In genomic region chr21:24200052-24200451, GRCh38 we compare ENCODE assay signal across 19 cellular contexts.
A peak's percentile ranks its signal among the peaks of the same experiment; 100 is the strongest.
DNase-seq lines count a peak whose midpoint lies in the region; ATAC-seq, FAIRE-seq and TF ChIP-seq lines count a peak whose summit lies in the region.
"Had no signal": no experiment of that assay in that cellular context is flagged by ENCODE, and none has a peak within 500 bp of the region (broad histone marks: within the 10 kb centered on the region; RNA-seq: fewer than 3 reads in every experiment).

No MANE protein-coding gene starts in this region.

- no peak overlapping the region for H2AFZ ChIP-seq in GM12878 (ENCODE audit: control insufficient read depth, low read depth, low read length)
- H2AFZ ChIP-seq: neural progenitor cell had no signal

- no peaks in the 10 kb centered on the region for H4K20me1 ChIP-seq in GM12878 (ENCODE audit: control insufficient read depth, insufficient read depth)

- WGBS in GM12878 (ENCODE audit: insufficient coverage, insufficient replicate concordance, low lambda C conversion rate, missing lambda C conversion rate) = 8% methylated on average over 2 of the region's 2 CpGs

- intact Hi-C loops in GM12878 (cut with micrococcal nuclease; ENCODE audit: unreplicated experiment) = no loop called here

- SMC1A ChIA-PET in GM12878 (lab: Charles Lee; ENCODE audit: uncharacterized antibody, unreplicated experiment) = interaction anchor here (1.0 kb wide), 1 partner anchor 17 kb away, joined by 3 read pairs; no protein-coding TSS in a partner anchor

- no peak for TF ChIP-seq RAD21 in GM12878 (IDR thresholded peaks at IDR 0.05; ENCODE audit: insufficient read depth, low read depth, low read length)

- H3K79me2 ChIP-seq in GM12878 (ENCODE audit: control insufficient read depth, insufficient read depth, low read length) = no peaks in the 10 kb centered on the region

- no peaks in the 10 kb centered on the region for H3K36me3 ChIP-seq in GM12878 (ENCODE audit: control insufficient read depth in 2 of 2, insufficient read depth in 2 of 2, low read length in 1 of 2)
- H3K36me3 ChIP-seq: left ventricle myocardium inferior, neural progenitor cell had no signal

- TF ChIP-seq EP300 in GM12878 (IDR thresholded peaks at IDR 0.05; ENCODE audit: borderline replicate concordance in 1 of 2, control insufficient read depth in 1 of 2, low read depth in 2 of 2, low read length in 2 of 2) = no peak

- H3K9me3 ChIP-seq in GM12878 (replicated peaks; ENCODE audit: control insufficient read depth, insufficient read depth, low read length) = no peaks in the 10 kb centered on the region

- no peak overlapping the region for H3K4me2 ChIP-seq in GM12878 (ENCODE audit: control insufficient read depth, insufficient read depth)
- H3K4me2 ChIP-seq: neural progenitor cell had no signal

- no peaks in the 10 kb centered on the region for H3K27me3 ChIP-seq in GM12878 (replicated peaks in 1 of 2; ENCODE audit: control insufficient read depth in 2 of 2, insufficient read depth in 2 of 2, low read length in 1 of 2)
- H3K27me3 ChIP-seq: neural progenitor cell had no signal

- no peak overlapping the region for H3K9ac ChIP-seq in GM12878 (ENCODE audit: control insufficient read depth, insufficient read depth, low read length)
- H3K9ac ChIP-seq: neural progenitor cell had no signal

- POLR2A ChIA-PET in GM12878 (lab: Charles Lee) = no interaction called here

- FAIRE-seq in GM19239 (lab: Jason Lieb, UNC) (peak; percentile 4), GM12878 (lab: Jason Lieb, UNC) (no peak)

- RAD21 ChIA-PET in GM12878 (lab: Charles Lee; ENCODE audit: unreplicated experiment) = no interaction called here

- TF ChIP-seq POLR2A in GM12878 (IDR thresholded peaks at IDR 0.05; ENCODE audit: low read depth, low read length) = no peak

- no peak overlapping the region for H3K27ac ChIP-seq in GM12878 (ENCODE audit: control insufficient read depth, insufficient read depth)
- H3K27ac ChIP-seq: left ventricle myocardium inferior, neural progenitor cell had no signal

- no peak for DNase-seq in GM19239 (ENCODE audit: insufficient read length, low spot score)
- DNase-seq in GM12878 (ENCODE audit: low read depth, low spot score) = peak; percentile 4
- DNase-seq in activated CD4-positive, CD25-positive, alpha-beta regulatory T cell treated with anti-CD3 and anti-CD28 coated beads, Interleukin-2, amount 50 U/mL, for 72 hours = no peak
- DNase-seq in activated naive CD4-positive, alpha-beta T cell (lab: John Stamatoyannopoulos, UW) = no peak
- DNase-seq: activated CD4-positive, alpha-beta T cell treated with anti-CD3 and anti-CD28 coated beads, Interleukin-2, amount 50 U/mL, for 1 hour; aorta; CD8-positive, alpha-beta memory T cell; cerebellar nuclear complex; DMS79 treated with DMSO at 0.1 percent for 48 hours; effector memory CD4-positive, alpha-beta T cell; glutamatergic neuron; left ventricle myocardium inferior; NCI-H1930; stimulated activated CD4-positive, alpha-beta T cell treated with anti-CD3 and anti-CD28 coated beads, Interleukin-4, amount 100 ng/mL, for 4 hours had no signal

- no peaks in the 10 kb centered on the region for H3K4me1 ChIP-seq in GM12878 (ENCODE audit: control insufficient read depth, insufficient read depth, low read length)
- H3K4me1 ChIP-seq: left ventricle myocardium inferior, neural progenitor cell had no signal

- CTCF ChIA-PET in GM12878 (lab: Yijun Ruan, JAX) = no interaction called here

- no peak for TF ChIP-seq CTCF in GM12878 (IDR thresholded peaks at IDR 0.05 in 2 of 3, conservative IDR thresholded peaks at IDR 0.05 in 1 of 3; ENCODE audit: control insufficient read depth in 2 of 3, extremely low read depth in 1 of 3, insufficient read depth in 1 of 3, low read depth in 3 of 3, low read length in 3 of 3)

- no TSS peak for BruUV-seq in GM12878 (replicated peaks; lab: Mats Ljungman, UMichigan)

- ATAC-seq in GM21786 (IDR thresholded peaks at IDR 0.05; ENCODE audit: unreplicated experiment) (peak; percentile 73), HG03196 (IDR thresholded peaks at IDR 0.05; ENCODE audit: unreplicated experiment) (peak; percentile 43), GM12878 (peak; percentile 95), HG03280 (IDR thresholded peaks at IDR 0.05; ENCODE audit: unreplicated experiment) (no peak), HG03442 (IDR thresholded peaks at IDR 0.05; ENCODE audit: unreplicated experiment) (no peak)

- in situ Hi-C loops in GM12878 (cut with MboI) = no loop called here

- H3K4me3 ChIP-seq in GM12878 = no peak overlapping the region
- H3K4me3 ChIP-seq: left ventricle myocardium inferior, neural progenitor cell had no signal

TF ChIP-seq in GM12878, 131 proteins besides CTCF, POLR2A, EP300 and RAD21:
- TF ChIP-seq ZBTB33 (IDR thresholded peaks at IDR 0.05) (no peak), MXI1 (IDR thresholded peaks at IDR 0.05; ENCODE audit: low read depth, low read length) (no peak), CREB1 (IDR thresholded peaks at IDR 0.05; ENCODE audit: low read depth) (no peak), E2F8 (IDR thresholded peaks at IDR 0.05; ENCODE audit: low read depth, partially characterized antibody) (no peak), TCF7 (IDR thresholded peaks at IDR 0.05; ENCODE audit: borderline replicate concordance) (no peak), TAF1 (IDR thresholded peaks at IDR 0.05; ENCODE audit: borderline replicate concordance, low read depth, low read length) (no peak), TCF3 (IDR thresholded peaks at IDR 0.05; ENCODE audit: borderline replicate concordance, insufficient read depth, low read depth, low read length) (no peak), MEF2A (IDR thresholded peaks at IDR 0.05; ENCODE audit: insufficient read depth, low read depth, low read length) (no peak)
TF ChIP-seq in GM12878: peak in this region for 0.

Comparison
In these comparisons a context has a peak if more than half of its experiments do, and no peak if none do; other contexts are left out.
1. ATAC-seq: peak in GM21786 (single experiment), HG03196 (single experiment) and GM12878 (single experiment); none in HG03280 (single experiment) and HG03442 (single experiment).